ENCODE assay signal across 8 cellular contexts in genomic region chr9:127166651-127167524, GRCh38. TPM values are rescaled to one million over a fixed set of nuclear protein-coding genes. Genes with fewer than 3 reads are reported as not detected.
A peak's percentile ranks its signal among the peaks of the same experiment; 100 is the strongest.
DNase-seq lines count a peak whose midpoint lies in the region; ATAC-seq and TF ChIP-seq lines count a peak whose summit lies in the region.

No MANE protein-coding gene starts in this region.

- peak; percentile 58 for DNase-seq in NCI-H2107 treated with DMSO at 0.1 percent for 48 hours (lab: John Stamatoyannopoulos, UW; ENCODE audit: unreplicated experiment)
- DNase-seq in glomerular visceral epithelial cell (ENCODE audit: extremely low spot score) = peak; percentile 85
- no peak for DNase-seq in natural killer cell
- no peak for DNase-seq in mesenteric fat pad (ENCODE audit: low spot score)
- DNase-seq in Right ventricle myocardium superior = no peak
- no peak for DNase-seq in right cardiac atrium

- no peaks in the 10 kb centered on the region for H3K9me3 ChIP-seq in right cardiac atrium (ENCODE audit: control insufficient read depth, low read length)

- no peak overlapping the region for H3K27ac Mint-ChIP-seq in natural killer cell

- intact Hi-C loops in natural killer cell (cut with micrococcal nuclease) = no loop called here
- intact Hi-C loops in Right ventricle myocardium superior (cut with DNase I) = no loop called here
- intact Hi-C loops in right cardiac atrium (cut with DNase I) = no loop called here

- H3K9me3 Mint-ChIP-seq in natural killer cell = no peaks in the 10 kb centered on the region

- ATAC-seq in GM18909 (IDR thresholded peaks at IDR 0.05; ENCODE audit: poor library complexity, unreplicated experiment) (peak; percentile 57), HG02678 (IDR thresholded peaks at IDR 0.05; ENCODE audit: unreplicated experiment) (peak; percentile 70), natural killer cell (no peak), Right ventricle myocardium superior (ENCODE audit: poor library complexity) (no peak), right cardiac atrium (no peak)

- H3K27ac ChIP-seq in right cardiac atrium (ENCODE audit: low read length) = no peak overlapping the region

- no peak overlapping the region for H3K4me3 ChIP-seq in right cardiac atrium (ENCODE audit: low read length)

- no peaks in the 10 kb centered on the region for H3K4me1 Mint-ChIP-seq in natural killer cell

- H3K27me3 Mint-ChIP-seq in natural killer cell (ENCODE audit: low read depth in 2 of 2) = no peaks in the 10 kb centered on the region

- H3K4me3 Mint-ChIP-seq in natural killer cell = no peak overlapping the region

- H3K4me1 ChIP-seq in right cardiac atrium (ENCODE audit: control insufficient read depth, insufficient read depth, low read length) = peaks cover 2% of the 10 kb centered on the region

- 89% methylated on average over 12 of the region's 12 CpGs for WGBS in right cardiac atrium

- no peaks in the 10 kb centered on the region for H3K27me3 ChIP-seq in right cardiac atrium (ENCODE audit: control insufficient read depth, insufficient read depth)

- no peak for TF ChIP-seq CTCF in natural killer cell (IDR thresholded peaks at IDR 0.05)

- H3K36me3 Mint-ChIP-seq in natural killer cell = no peaks in the 10 kb centered on the region

RNA-seq across cellular contexts. Expression of gene ANGPTL2, which starts 44.5 kb away (rescaled TPM):
- total RNA-seq in natural killer cell = not detected
- 169 TPM for total RNA-seq in mesenteric fat pad
- total RNA-seq in Right ventricle myocardium superior = 32.6 TPM
- total RNA-seq in right cardiac atrium = 10 to 100 TPM; 33.8 to 69.5 (median 47.2) TPM
- 26.7 TPM for polyA plus RNA-seq in right cardiac atrium

Comparison
In these comparisons a context has a peak if more than half of its experiments do, and no peak if none do; other contexts are left out.
1. ATAC-seq: peak in GM18909 (single experiment) and HG02678 (single experiment); none in natural killer cell (0 of 3), Right ventricle myocardium superior (single experiment) and right cardiac atrium (0 of 2).
2. DNase-seq: peak in NCI-H2107 treated with DMSO at 0.1 percent for 48 hours (single experiment) and glomerular visceral epithelial cell (single experiment); none in natural killer cell (single experiment), mesenteric fat pad (single experiment), Right ventricle myocardium superior (single experiment) and right cardiac atrium (0 of 3).
3. RNA of gene ANGPTL2, which starts 44.5 kb away (total RNA-seq): 169 TPM in mesenteric fat pad (single experiment), 33.8 to 69.5 TPM in right cardiac atrium and 32.6 TPM in Right ventricle myocardium superior (single experiment); not detected in natural killer cell; every median in the first group is over 10 times any median in the second.